In the genomic region with DNA sequence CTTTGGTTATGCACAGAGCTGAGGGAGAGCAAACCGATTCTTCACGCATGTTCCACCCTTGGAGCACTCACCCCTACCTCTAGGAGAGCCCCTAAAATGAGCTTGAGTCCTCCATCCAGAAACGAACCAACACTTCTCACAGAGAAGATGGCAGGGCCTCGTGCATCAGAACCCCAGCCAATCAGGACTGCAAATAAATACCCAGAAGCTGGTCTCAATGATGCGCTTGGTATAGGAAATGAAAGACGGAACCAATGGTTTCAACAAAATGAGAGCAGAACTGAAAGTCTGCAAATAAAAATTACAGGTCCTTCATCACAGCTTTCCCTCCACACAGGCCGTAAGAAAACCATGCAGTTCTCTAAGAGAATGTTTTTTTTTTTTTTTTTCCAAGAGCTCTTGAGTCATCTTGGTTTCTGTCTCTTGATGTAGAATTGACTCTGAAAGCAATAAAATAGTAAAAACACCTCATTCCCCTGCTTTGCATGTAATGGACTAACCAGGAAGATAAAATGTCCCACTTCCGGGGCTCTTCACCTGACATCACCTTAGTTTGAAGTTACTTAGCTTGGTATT, we compare ENCODE assay signal across 8 cellular contexts. TPM values are rescaled to one million over a fixed set of nuclear protein-coding genes. Genes with fewer than 3 reads are reported as not detected.
A peak's percentile ranks its signal among the peaks of the same experiment; 100 is the strongest.
DNase-seq lines count a peak whose midpoint lies in the region; ATAC-seq, FAIRE-seq and TF ChIP-seq lines count a peak whose summit lies in the region.

No MANE protein-coding gene starts in this region.

- no peaks in the 10 kb centered on the region for H3K9me3 Mint-ChIP-seq in CD4-positive, alpha-beta T cell
- H3K9me3 Mint-ChIP-seq in glutamatergic neuron (ENCODE audit: unreplicated experiment): peaks cover 2% of the 10 kb centered on the region

- peak; percentile 34 for TF ChIP-seq RAD21 in GM12878 (IDR thresholded peaks at IDR 0.05; ENCODE audit: insufficient read depth, low read depth, low read length)

- H3K36me3 Mint-ChIP-seq in CD4-positive, alpha-beta T cell (ENCODE audit: low read depth): no peaks in the 10 kb centered on the region
- no peaks in the 10 kb centered on the region for H3K36me3 Mint-ChIP-seq in glutamatergic neuron (ENCODE audit: unreplicated experiment)

- H3K27ac ChIP-seq in CD4-positive, alpha-beta T cell (ENCODE audit: low read depth, low read length): no peak overlapping the region
- peak overlapping the region; percentile 54 for H3K27ac ChIP-seq in GM12878 (ENCODE audit: control insufficient read depth, insufficient read depth)

- H3K36me3 ChIP-seq in GM12878 (ENCODE audit: control insufficient read depth in 2 of 2, insufficient read depth in 2 of 2, low read length in 1 of 2): no peaks in the 10 kb centered on the region

- H3K4me1 ChIP-seq in GM12878 (ENCODE audit: control insufficient read depth, insufficient read depth, low read length): peaks cover 55% of the 10 kb centered on the region

- no peaks in the 10 kb centered on the region for H3K9me3 ChIP-seq in CD4-positive, alpha-beta T cell (ENCODE audit: control insufficient read depth, low read length)
- H3K9me3 ChIP-seq in GM12878 (replicated peaks; ENCODE audit: control insufficient read depth, insufficient read depth, low read length): peaks cover 9% of the 10 kb centered on the region; the same call in 2 of the 3 replicates

- no peaks in the 10 kb centered on the region for H3K27me3 ChIP-seq in CD4-positive, alpha-beta T cell (ENCODE audit: control insufficient read depth, insufficient read depth, low read length)
- no peaks in the 10 kb centered on the region for H3K27me3 ChIP-seq in GM12878 (replicated peaks in 1 of 2; ENCODE audit: control insufficient read depth in 2 of 2, insufficient read depth in 2 of 2, low read length in 1 of 2)

- TF ChIP-seq POLR2A in GM12878 (IDR thresholded peaks at IDR 0.05; ENCODE audit: low read depth, low read length): no peak

- RAD21 ChIA-PET in GM12878 (lab: Charles Lee; ENCODE audit: unreplicated experiment): interaction anchor here (0.6 to 3.5 kb wide), 9 partner anchors 14 to 140 kb away, joined by 3 to 13 read pairs (median 4); partner anchors contain the start of gene KLF6

- no peak overlapping the region for H3K4me3 ChIP-seq in GM12878

- H3K4me3 Mint-ChIP-seq in CD4-positive, alpha-beta T cell: peak overlapping the region; percentile 42
- H3K4me3 Mint-ChIP-seq in glutamatergic neuron (ENCODE audit: unreplicated experiment): no peak overlapping the region

- H3K27me3 Mint-ChIP-seq in CD4-positive, alpha-beta T cell: no peaks in the 10 kb centered on the region
- no peaks in the 10 kb centered on the region for H3K27me3 Mint-ChIP-seq in glutamatergic neuron (ENCODE audit: unreplicated experiment)

- POLR2A ChIA-PET in CD4-positive, alpha-beta T cell (lab: Charles Lee): interaction anchor here (1.1 to 6.5 kb wide), 5 partner anchors 11 to 47 kb away, joined by 3 to 98 read pairs (median 8); partner anchors contain the start of gene KLF6
- POLR2A ChIA-PET in GM12878 (lab: Charles Lee): interaction anchor here (0.6 to 2.0 kb wide), 7 partner anchors 14 to 32 kb away, joined by 3 to 10 read pairs (median 4); no protein-coding TSS in a partner anchor

- WGBS in GM12878 (ENCODE audit: insufficient coverage, insufficient replicate concordance, low lambda C conversion rate, missing lambda C conversion rate): 24% methylated on average over 8 of the region's 8 CpGs

- no peaks in the 10 kb centered on the region for H4K20me1 ChIP-seq in GM12878 (ENCODE audit: control insufficient read depth, insufficient read depth)

- ATAC-seq in CD4-positive, alpha-beta T cell (ENCODE audit: poor library complexity): no peak
- ATAC-seq in GM19463 (IDR thresholded peaks at IDR 0.05; ENCODE audit: unreplicated experiment): peak; percentile 31
- ATAC-seq in HG03521 (IDR thresholded peaks at IDR 0.05; ENCODE audit: unreplicated experiment): peak; percentile 34
- peak; percentile 61 for ATAC-seq in GM12878
- no peak for ATAC-seq in GM19023 (IDR thresholded peaks at IDR 0.05; ENCODE audit: unreplicated experiment)
- ATAC-seq in omental fat pad (ENCODE audit: low FRiP score): no peak

- H3K4me2 ChIP-seq in GM12878 (ENCODE audit: control insufficient read depth, insufficient read depth): 0 out of 2 replicates have a peak overlapping the region, but pooled peaks have one; percentile 24

- BruUV-seq in GM12878 (replicated peaks; lab: Mats Ljungman, UMichigan): no TSS peak

- no peak overlapping the region for H2AFZ ChIP-seq in GM12878 (ENCODE audit: control insufficient read depth, low read depth, low read length)

- peaks cover 71% of the 10 kb centered on the region for H3K4me1 Mint-ChIP-seq in CD4-positive, alpha-beta T cell (ENCODE audit: low read depth)
- peaks cover 32% of the 10 kb centered on the region for H3K4me1 Mint-ChIP-seq in glutamatergic neuron (ENCODE audit: low read depth, unreplicated experiment)

- no peak for DNase-seq in CD4-positive, alpha-beta T cell
- DNase-seq in GM12878 (ENCODE audit: low read depth, low spot score): peak; percentile 76
- no peak for DNase-seq in glutamatergic neuron
- no peak for DNase-seq in DMS53 (lab: John Stamatoyannopoulos, UW)
- DNase-seq in omental fat pad (ENCODE audit: low spot score): no peak

- FAIRE-seq in GM12878 (lab: Jason Lieb, UNC): peak; percentile 18

- CTCF ChIA-PET in CD4-positive, alpha-beta T cell (lab: Charles Lee): interaction anchor here (0.6 to 1.3 kb wide), 2 partner anchors 16 to 17 kb away, joined by 3 to 4 read pairs; no protein-coding TSS in a partner anchor
- CTCF ChIA-PET in GM12878 (lab: Yijun Ruan, JAX): interaction anchor here (0.7 to 1.8 kb wide), 6 partner anchors 14 to 1758 kb away, joined by 3 to 5 read pairs (median 4); no protein-coding TSS in a partner anchor

- SMC1A ChIA-PET in GM12878 (lab: Charles Lee; ENCODE audit: uncharacterized antibody, unreplicated experiment): interaction anchor here (0.7 to 2.0 kb wide), 12 partner anchors 9 to 114 kb away, joined by 3 to 11 read pairs (median 4); partner anchors contain the start of gene KLF6

- in situ Hi-C loops in GM12878 (cut with MboI): no loop called here

- H3K9ac ChIP-seq in GM12878 (ENCODE audit: control insufficient read depth, insufficient read depth, low read length): no peak overlapping the region

- H3K27ac Mint-ChIP-seq in CD4-positive, alpha-beta T cell: peak overlapping the region; percentile 36
- H3K27ac Mint-ChIP-seq in glutamatergic neuron (ENCODE audit: unreplicated experiment): no peak overlapping the region

- TF ChIP-seq EP300 in GM12878 (IDR thresholded peaks at IDR 0.05; ENCODE audit: borderline replicate concordance in 1 of 2, control insufficient read depth in 1 of 2, low read depth in 2 of 2, low read length in 2 of 2): peak; percentile 38 to 70; a peak in 1 of 4 replicates

- H3K79me2 ChIP-seq in GM12878 (ENCODE audit: control insufficient read depth, insufficient read depth, low read length): no peaks in the 10 kb centered on the region

- TF ChIP-seq CTCF in CD4-positive, alpha-beta T cell (IDR thresholded peaks at IDR 0.05): no peak
- TF ChIP-seq CTCF in GM12878 (IDR thresholded peaks at IDR 0.05 in 2 of 3, conservative IDR thresholded peaks at IDR 0.05 in 1 of 3; ENCODE audit: control insufficient read depth in 2 of 3, extremely low read depth in 1 of 3, insufficient read depth in 1 of 3, low read depth in 3 of 3, low read length in 3 of 3) (no peak), glutamatergic neuron (IDR thresholded peaks at IDR 0.05; ENCODE audit: partially characterized antibody, unreplicated experiment) (no peak), omental fat pad (IDR thresholded peaks at IDR 0.05) (no peak)

- intact Hi-C loops in CD4-positive, alpha-beta T cell (cut with DNase I, micrococcal nuclease): loop anchor here in 1 of 2 experiments (5.0 kb wide), 1 partner anchor 89 kb away; no protein-coding TSS in a partner anchor
- intact Hi-C loops in GM12878 (cut with micrococcal nuclease; ENCODE audit: unreplicated experiment): no loop called here

TF ChIP-seq in GM12878, 131 proteins besides CTCF, POLR2A, EP300 and RAD21 (continues in another document):
- TF ChIP-seq HDAC2 (IDR thresholded peaks at IDR 0.05) (0 out of 2 replicates have a peak, but pooled peaks have one; percentile 7), ETV6 (conservative IDR thresholded peaks at IDR 0.05 in 1 of 2, IDR thresholded peaks at IDR 0.05 in 1 of 2; ENCODE audit: borderline replicate concordance in 1 of 2, low read depth in 1 of 2) (peak in 1 of 2 experiments; percentile 94; a peak in 2 of 4 replicates), BCL11A (IDR thresholded peaks at IDR 0.05; ENCODE audit: low read depth, low read length) (peak; percentile 20; the same call in 1 of the 2 replicates), ZNF384 (IDR thresholded peaks at IDR 0.05; ENCODE audit: borderline replicate concordance, low read depth, low read length) (peak; percentile 89)

RNA-seq across cellular contexts. Expression of gene KLF6, which starts 23.8 kb away (rescaled TPM):
- total RNA-seq in CD4-positive, alpha-beta T cell: 100 to 1,000 TPM; 851 to 874 TPM
- 102 and 109 TPM in 2 replicates for total RNA-seq in GM12878 (2013; cell fraction: nucleolus; rRNA removed)
- total RNA-seq in GM12878 (2014; rRNA removed) (17.6 and 19.9 TPM in 2 replicates), GM12878 (2014; rRNA removed; fragmentation: Illumina TruSeq; extraction: Trizol) (16.1 and 16.2 TPM in 2 replicates), GM12878 (2021) (42.1 and 47.3 TPM in 2 replicates), glutamatergic neuron (ENCODE audit: unreplicated experiment) (88.6 TPM), omental fat pad (100 to 1,000 TPM; 185 to 404 (median 276) TPM)
- polyA plus RNA-seq in GM12878 (2011; ENCODE audit: low read depth): 25.2 TPM
- polyA plus RNA-seq in GM12878 (2011; rRNA removed) (31.5 and 32.0 TPM in 2 replicates), GM12878 (2014; fragmentation: Illumina TruSeq; extraction: Trizol) (21.6 and 26.4 TPM in 2 replicates), GM12878 (2014; fragmentation: Nextera tagmentation; extraction: Ambion mirVana) (10 to 100 TPM in 1 of 2 experiments, 1 to 10 TPM in 1; 7.4 to 15.4 TPM), GM12878 (2014; rRNA removed) (20.2 and 25.4 TPM in 2 replicates), GM12878 (2016; fragmentation: Nextera tagmentation; extraction: Ambion mirVana) (10 to 100 TPM; 48.6 to 54.1 TPM)
- 29.9 and 31.3 TPM in 2 replicates for polyA plus RNA-seq in GM12878 (2011; cell fraction: cytosol; rRNA removed)
- polyA plus RNA-seq in GM12878 (2011; cell fraction: nucleus; rRNA removed): 60.5 and 74.6 TPM in 2 replicates
- polyA plus RNA-seq in GM12878 (2012): 49.8 and 49.9 TPM in 2 replicates
- 78.3 and 96.8 TPM in 2 replicates for polyA minus RNA-seq in GM12878 (2011; rRNA and poly(A)+ RNA removed)
- polyA minus RNA-seq in GM12878 (2011; cell fraction: cytosol; rRNA and poly(A)+ RNA removed): 15.2 and 23.9 TPM in 2 replicates
- polyA minus RNA-seq in GM12878 (2011; cell fraction: nucleus; rRNA and poly(A)+ RNA removed): 201 and 273 TPM in 2 replicates

Comparison
In these comparisons a context has a peak if more than half of its experiments do, and no peak if none do; other contexts are left out.
1. ATAC-seq: peak in GM19463 (single experiment), HG03521 (single experiment) and GM12878 (single experiment); none in CD4-positive, alpha-beta T cell (single experiment), GM19023 (single experiment) and omental fat pad (single experiment).